ENCODE assay signal across 26 cellular contexts in genomic region chr6:150681992-150682391, GRCh38.
DNase-seq lines count a peak whose midpoint lies in the region; ATAC-seq lines count a peak whose summit lies in the region.
"Had no signal": no experiment of that assay in that cellular context is flagged by ENCODE, and none has a peak within 500 bp of the region (broad histone marks: within the 10 kb centered on the region; RNA-seq: fewer than 3 reads in every experiment).

No MANE protein-coding gene starts in this region.

- H3K36me3 Mint-ChIP-seq in stimulated activated memory B cell treated with anti-CD40 and anti-IgM and Interleukin-4, amounts not matched to agents 10 μg/mL and 1 μg/mL and 100 μg/mL, for 72 hours: peaks cover 43% of the 10 kb centered on the region
- H3K36me3 Mint-ChIP-seq in activated naive CD8-positive, alpha-beta T cell treated with anti-CD3 and anti-CD28 coated beads for 36 hours: no peaks in the 10 kb centered on the region
- H3K36me3 Mint-ChIP-seq: CD4-positive, alpha-beta memory T cell had no signal

- no peaks in the 10 kb centered on the region for H3K9me2 ChIP-seq in Karpas-422 (replicated peaks; ENCODE audit: insufficient read depth, low read length)

- no peaks in the 10 kb centered on the region for H3K9me3 ChIP-seq in BLaER1
- no peaks in the 10 kb centered on the region for H3K9me3 ChIP-seq in Karpas-422 (ENCODE audit: low read length)
- H3K9me3 ChIP-seq: adrenal gland, MG63, mucosa of descending colon, psoas muscle had no signal

- H3K9ac ChIP-seq in BLaER1 (no peak overlapping the region), Karpas-422 (ENCODE audit: low read length) (no peak overlapping the region)

- peak overlapping the region; percentile 75 for H3K27ac ChIP-seq in BLaER1
- H3K27ac ChIP-seq in Karpas-422 (ENCODE audit: low read length): 0 out of 2 replicates have a peak overlapping the region, but pooled peaks have one; percentile 22
- H3K27ac ChIP-seq in substantia nigra (ENCODE audit: low read depth, low read length, poor library complexity, severe bottlenecking): no peak overlapping the region

- H3K79me2 ChIP-seq in Karpas-422 (ENCODE audit: low read length): peaks cover 89% of the 10 kb centered on the region

- no peaks in the 10 kb centered on the region for H3K27me3 Mint-ChIP-seq in stimulated activated memory B cell treated with anti-CD40 and anti-IgM and Interleukin-4, amounts not matched to agents 10 μg/mL and 1 μg/mL and 100 μg/mL, for 72 hours
- H3K27me3 Mint-ChIP-seq in activated naive CD8-positive, alpha-beta T cell treated with anti-CD3 and anti-CD28 coated beads for 36 hours: peaks cover 4% of the 10 kb centered on the region

- no peak for ATAC-seq in stimulated activated memory B cell treated with anti-CD40 and anti-IgM and Interleukin-4, amounts not matched to agents 10 μg/mL and 1 μg/mL and 100 μg/mL, for 72 hours
- ATAC-seq: activated CD4-positive, CD25-positive, alpha-beta regulatory T cell treated with anti-CD3 and anti-CD28 coated beads, Interleukin-2, amount 50 U/mL, for 24 hours; activated CD8-positive, alpha-beta T cell treated with anti-CD3 and anti-CD28 coated beads for 36 hours; left colon; mucosa of descending colon; psoas muscle had no signal

- H3K9me3 Mint-ChIP-seq in stimulated activated memory B cell treated with anti-CD40 and anti-IgM and Interleukin-4, amounts not matched to agents 10 μg/mL and 1 μg/mL and 100 μg/mL, for 72 hours: no peaks in the 10 kb centered on the region
- H3K9me3 Mint-ChIP-seq in activated naive CD8-positive, alpha-beta T cell treated with anti-CD3 and anti-CD28 coated beads for 36 hours: no peaks in the 10 kb centered on the region
- H3K9me3 Mint-ChIP-seq: activated CD8-positive, alpha-beta T cell treated with anti-CD3 and anti-CD28 coated beads for 36 hours; endodermal cell had no signal

- no peak overlapping the region for H3K4me3 Mint-ChIP-seq in stimulated activated memory B cell treated with anti-CD40 and anti-IgM and Interleukin-4, amounts not matched to agents 10 μg/mL and 1 μg/mL and 100 μg/mL, for 72 hours
- H3K4me3 Mint-ChIP-seq in activated naive CD8-positive, alpha-beta T cell treated with anti-CD3 and anti-CD28 coated beads for 36 hours: no peak overlapping the region
- H3K4me3 Mint-ChIP-seq: activated CD8-positive, alpha-beta T cell treated with anti-CD3 and anti-CD28 coated beads for 36 hours; CD4-positive, alpha-beta memory T cell; endodermal cell had no signal

- H4K20me1 ChIP-seq in BLaER1: no peaks in the 10 kb centered on the region
- no peaks in the 10 kb centered on the region for H4K20me1 ChIP-seq in Karpas-422 (ENCODE audit: insufficient read depth, low read depth, low read length)

- DNase-seq in Karpas-422 (no peak), kidney tubule cell (ENCODE audit: low spot score) (peak; percentile 6), substantia nigra (lab: John Stamatoyannopoulos, UW) (no peak), NCI-H1930 (lab: John Stamatoyannopoulos, UW) (no peak)
- no peak for DNase-seq in activated naive CD8-positive, alpha-beta T cell treated with anti-CD3 and anti-CD28 coated beads for 36 hours
- DNase-seq: activated CD8-positive, alpha-beta T cell treated with anti-CD3 and anti-CD28 coated beads for 36 hours; activated gamma-delta T cell; adrenal gland; CD4-positive, alpha-beta memory T cell; cortex of kidney; endodermal cell; GDM1; HCEC 1CT; head of caudate nucleus; left colon; MG63; mucosa of descending colon; NCI-H1436; NCI-H748 treated with DMSO at 0.1 percent for 48 hours; psoas muscle; SHP77; stimulated activated naive CD4-positive, alpha-beta T cell; SW 1271 had no signal

- H3K4me2 ChIP-seq in BLaER1 (peak overlapping the region; percentile 76), Karpas-422 (ENCODE audit: low read depth, low read length, poor library complexity, severe bottlenecking) (no peak overlapping the region)

- H3K27me3 ChIP-seq in BLaER1 (no peaks in the 10 kb centered on the region), Karpas-422 (ENCODE audit: low read length) (no peaks in the 10 kb centered on the region)
- H3K27me3 ChIP-seq: adrenal gland, MG63 had no signal

- no peaks in the 10 kb centered on the region for H3K36me3 ChIP-seq in BLaER1
- H3K36me3 ChIP-seq in Karpas-422 (ENCODE audit: insufficient read depth, low read length): no peaks in the 10 kb centered on the region; the same call in 1 of the 2 replicates
- H3K36me3 ChIP-seq: adrenal gland, MG63 had no signal

- H3K4me3 ChIP-seq in BLaER1: no peak overlapping the region
- no peak overlapping the region for H3K4me3 ChIP-seq in Karpas-422 (ENCODE audit: low read length)
- H3K4me3 ChIP-seq: adrenal gland, MG63, mucosa of descending colon, psoas muscle had no signal

- H2AFZ ChIP-seq in Karpas-422 (ENCODE audit: low read length): no peak overlapping the region

- H3K4me1 ChIP-seq in BLaER1 (peaks cover 68% of the 10 kb centered on the region), Karpas-422 (ENCODE audit: low read length) (peaks cover 69% of the 10 kb centered on the region)
- H3K4me1 ChIP-seq: adrenal gland, psoas muscle had no signal

- peaks cover 76% of the 10 kb centered on the region for H3K4me1 Mint-ChIP-seq in stimulated activated memory B cell treated with anti-CD40 and anti-IgM and Interleukin-4, amounts not matched to agents 10 μg/mL and 1 μg/mL and 100 μg/mL, for 72 hours
- H3K4me1 Mint-ChIP-seq in activated naive CD8-positive, alpha-beta T cell treated with anti-CD3 and anti-CD28 coated beads for 36 hours: no peaks in the 10 kb centered on the region
- H3K4me1 Mint-ChIP-seq: CD4-positive, alpha-beta memory T cell; endodermal cell had no signal

- peak overlapping the region; percentile 54 for H3K27ac Mint-ChIP-seq in stimulated activated memory B cell treated with anti-CD40 and anti-IgM and Interleukin-4, amounts not matched to agents 10 μg/mL and 1 μg/mL and 100 μg/mL, for 72 hours
- no peak overlapping the region for H3K27ac Mint-ChIP-seq in activated naive CD8-positive, alpha-beta T cell treated with anti-CD3 and anti-CD28 coated beads for 36 hours
- H3K27ac Mint-ChIP-seq: activated CD8-positive, alpha-beta T cell treated with anti-CD3 and anti-CD28 coated beads for 36 hours; CD4-positive, alpha-beta memory T cell; endodermal cell had no signal
